Comparison of ENCODE assay signal across 9 cellular contexts in genomic region chr16:84597518-84598390, GRCh38. TPM values are rescaled to one million over a fixed set of nuclear protein-coding genes. Genes with fewer than 3 reads are reported as not detected.
DNase-seq lines count a peak whose midpoint lies in the region; TF ChIP-seq lines count a peak whose summit lies in the region.
"Had no signal": no experiment of that assay in that cellular context is flagged by ENCODE, and none has a peak within 500 bp of the region (broad histone marks: within the 10 kb centered on the region; RNA-seq: fewer than 3 reads in every experiment).

No MANE protein-coding gene starts in this region.

- H3K36me3 Mint-ChIP-seq in MCF 10A (ENCODE audit: insufficient read depth, unreplicated experiment): peaks cover 17% of the 10 kb centered on the region

- peak overlapping the region; percentile 71 for H3K4me3 ChIP-seq in OCI-LY7 (ENCODE audit: low read depth, low read length, poor library complexity, severe bottlenecking)
- H3K4me3 ChIP-seq in neural cell (ENCODE audit: low read length): no peak overlapping the region
- H3K4me3 ChIP-seq: smooth muscle cell had no signal

- no peak overlapping the region for H3K27ac Mint-ChIP-seq in MCF 10A (ENCODE audit: low read depth, unreplicated experiment)

- no peaks in the 10 kb centered on the region for H3K27me3 Mint-ChIP-seq in MCF 10A (ENCODE audit: insufficient read depth, unreplicated experiment)

- peaks cover 35% of the 10 kb centered on the region for H3K36me3 ChIP-seq in OCI-LY7 (ENCODE audit: insufficient read depth, low read length)
- no peaks in the 10 kb centered on the region for H3K36me3 ChIP-seq in neural cell (ENCODE audit: insufficient read depth, low read length)

- H3K4me1 Mint-ChIP-seq in MCF 10A (ENCODE audit: insufficient read depth, unreplicated experiment): peaks cover under 1% of the 10 kb centered on the region

- H3K9me2 ChIP-seq in OCI-LY7 (ENCODE audit: insufficient read depth, low read length): no peaks in the 10 kb centered on the region
- no peaks in the 10 kb centered on the region for H3K9me2 ChIP-seq in neural cell (ENCODE audit: insufficient read depth, low read length)

- no peak for TF ChIP-seq CTCF in OCI-LY7 (conservative IDR thresholded peaks at IDR 0.05; ENCODE audit: low read length)
- TF ChIP-seq CTCF in neural cell (IDR thresholded peaks at IDR 0.05; ENCODE audit: poor library complexity, severe bottlenecking): no peak
- TF ChIP-seq CTCF in MCF 10A (IDR thresholded peaks at IDR 0.05; ENCODE audit: unreplicated experiment): no peak

- TF ChIP-seq EP300 in neural cell (conservative IDR thresholded peaks at IDR 0.05; ENCODE audit: poor library complexity, severe bottlenecking): no peak

- H3K9me3 Mint-ChIP-seq in MCF 10A (ENCODE audit: unreplicated experiment): no peaks in the 10 kb centered on the region

- POLR2A ChIA-PET in OCI-LY7 (lab: Charles Lee) (interaction anchor here (0.8 to 4.6 kb wide), 10 partner anchors 8 to 279 kb away, joined by 3 to 50 read pairs (median 7); partner anchors contain the start of gene COTL1), MCF 10A (lab: Yijun Ruan, JAX) (no interaction called here)

- H2AFZ ChIP-seq in OCI-LY7 (ENCODE audit: low read length) (no peak overlapping the region), neural cell (ENCODE audit: low read depth, low read length) (no peak overlapping the region)

- CTCF ChIA-PET in OCI-LY7 (lab: Charles Lee; ENCODE audit: unreplicated experiment) (interaction anchor here (1.1 to 1.3 kb wide), 2 partner anchors 87 to 92 kb away, joined by 3 read pairs; no protein-coding TSS in a partner anchor), MCF 10A (lab: Yijun Ruan, JAX) (interaction anchor here (0.6 kb wide), 1 partner anchor 77 kb away, joined by 3 read pairs; no protein-coding TSS in a partner anchor)

- peaks cover 95% of the 10 kb centered on the region for H3K4me1 ChIP-seq in OCI-LY7 (ENCODE audit: insufficient read depth, low read length, poor library complexity, severe bottlenecking)

- peak overlapping the region; percentile 87 for H3K4me2 ChIP-seq in OCI-LY7 (ENCODE audit: low read length)
- H3K4me2 ChIP-seq in neural cell (ENCODE audit: low read length): no peak overlapping the region
- H3K4me2 ChIP-seq: smooth muscle cell had no signal

- H3K9me3 ChIP-seq in OCI-LY7 (ENCODE audit: low read length) (no peaks in the 10 kb centered on the region), neural cell (ENCODE audit: low read length) (no peaks in the 10 kb centered on the region)

- intact Hi-C loops in OCI-LY7 (cut with micrococcal nuclease; ENCODE audit: unreplicated experiment): loop anchor here (1.0 to 10.0 kb wide), 2 partner anchors 19 to 1307 kb away; no protein-coding TSS in a partner anchor
- intact Hi-C loops in MCF 10A (cut with micrococcal nuclease): no loop called here

- no TSS peak for BruUV-seq in OCI-LY7 (replicated peaks; lab: Mats Ljungman, UMichigan)
- BruUV-seq in MCF 10A (replicated peaks; lab: Mats Ljungman, UMichigan): no TSS peak

- no peaks in the 10 kb centered on the region for H3F3A ChIP-seq in neural cell (ENCODE audit: insufficient read depth, low read length, poor library complexity, severe bottlenecking)

- H3K79me2 ChIP-seq in OCI-LY7 (ENCODE audit: insufficient read depth, low read depth, low read length) (peaks cover 75% of the 10 kb centered on the region), neural cell (replicated peaks; ENCODE audit: insufficient read depth, low read length) (no peaks in the 10 kb centered on the region)

- peak overlapping the region; percentile 97 for H3K27ac ChIP-seq in OCI-LY7 (ENCODE audit: low read depth, low read length, poor library complexity, severe bottlenecking)
- H3K27ac ChIP-seq in neural cell (ENCODE audit: low read length): no peak overlapping the region

- H3K9ac ChIP-seq in neural cell (ENCODE audit: low read length): peak overlapping the region; percentile 5

- peak; percentile 59 for DNase-seq in GF-D8 (lab: John Stamatoyannopoulos, UW)
- DNase-seq in OCI-LY7 (ENCODE audit: low spot score): peak; percentile 86
- peak; percentile 55 for DNase-seq in central memory CD4-positive, alpha-beta T cell
- DNase-seq in HCEC 1CT: no peak
- no peak for DNase-seq in SHP77 treated with DMSO at 0.1 percent for 48 hours (lab: John Stamatoyannopoulos, UW)
- no peak for DNase-seq in NCI-H510A (lab: John Stamatoyannopoulos, UW)
- DNase-seq in MCF 10A (ENCODE audit: unreplicated experiment): no peak

- H3K27me3 ChIP-seq in neural cell (ENCODE audit: insufficient read depth, low read depth, low read length): no peaks in the 10 kb centered on the region

- no peak overlapping the region for H3K4me3 Mint-ChIP-seq in MCF 10A (ENCODE audit: unreplicated experiment)

- H4K20me1 ChIP-seq in OCI-LY7 (ENCODE audit: insufficient read depth, low read length): no peaks in the 10 kb centered on the region
- H4K20me1 ChIP-seq in neural cell (ENCODE audit: insufficient read depth): no peaks in the 10 kb centered on the region

- TF ChIP-seq RAD21 in neural cell (conservative IDR thresholded peaks at IDR 0.05): no peak

TF ChIP-seq in neural cell, 6 proteins besides CTCF, POLR2A, EP300 and RAD21:
- TF ChIP-seq SMC3 (conservative IDR thresholded peaks at IDR 0.05; ENCODE audit: poor library complexity): no peak
- no peak for TF ChIP-seq POLR2AphosphoS5 (IDR thresholded peaks at IDR 0.05)
- no peak for TF ChIP-seq TAF1 (IDR thresholded peaks at IDR 0.05; ENCODE audit: low read depth)
- no peak for TF ChIP-seq EZH2 (IDR thresholded peaks at IDR 0.05; ENCODE audit: borderline replicate concordance, insufficient read depth, low read length, poor library complexity, severe bottlenecking)
- no peak for TF ChIP-seq MXI1 (conservative IDR thresholded peaks at IDR 0.05; ENCODE audit: poor library complexity, severe bottlenecking)
- no peak for TF ChIP-seq REST (IDR thresholded peaks at IDR 0.05; ENCODE audit: borderline replicate concordance)

RNA-seq across cellular contexts. Expression of gene COTL1, which starts 20.1 kb away (rescaled TPM):
- 119 and 125 TPM in 2 replicates for total RNA-seq in OCI-LY7 (2014; rRNA removed; shearing (Covaris generic))
- total RNA-seq in OCI-LY7 (2022) (214 and 232 TPM in 2 replicates), MCF 10A (2022) (151 and 269 TPM in 2 replicates)
- polyA plus RNA-seq in neural cell: 86.6 and 91.2 TPM in 2 replicates
- polyA minus RNA-seq in neural cell: 70.0 and 73.5 TPM in 2 replicates

RNA-seq across cellular contexts. Expression of gene KLHL36, which starts 50.6 kb away (rescaled TPM):
- 50.1 and 58.9 TPM in 2 replicates for total RNA-seq in OCI-LY7 (2014; rRNA removed; shearing (Covaris generic))
- 66.1 and 69.0 TPM in 2 replicates for total RNA-seq in OCI-LY7 (2022)
- polyA plus RNA-seq in neural cell: 43.8 and 53.9 TPM in 2 replicates
- 78.7 and 86.4 TPM in 2 replicates for polyA minus RNA-seq in neural cell
- 38.4 and 41.9 TPM in 2 replicates for total RNA-seq in MCF 10A (2022)

Comparison
In these comparisons a context has a peak if more than half of its experiments do, and no peak if none do; other contexts are left out.
1. DNase-seq: peak in GF-D8 (single experiment), OCI-LY7 (single experiment) and central memory CD4-positive, alpha-beta T cell (single experiment); none in HCEC 1CT (single experiment), SHP77 treated with DMSO at 0.1 percent for 48 hours (single experiment), NCI-H510A (single experiment) and MCF 10A (single experiment).